In the genomic region with DNA sequence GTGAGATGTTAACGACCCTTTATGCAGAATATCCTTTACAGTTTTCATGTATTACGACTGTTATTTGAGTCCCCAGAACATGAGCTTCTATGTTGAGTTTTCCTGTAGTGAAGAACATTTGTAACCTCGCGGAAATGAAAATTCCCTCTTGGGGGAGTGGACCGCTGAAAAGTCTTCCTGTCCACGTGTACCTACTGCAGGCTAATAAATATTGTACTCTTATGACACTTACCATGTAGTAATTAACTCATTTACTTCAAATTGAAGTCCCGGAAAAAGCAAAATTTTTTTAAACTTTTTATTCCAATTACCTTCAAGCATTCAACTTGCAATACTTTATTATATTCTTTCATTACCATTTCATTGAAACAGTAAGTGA, we compare ENCODE assay signal across 8 cellular contexts. TPM values are rescaled to one million over a fixed set of nuclear protein-coding genes. Genes with fewer than 3 reads are reported as not detected.
DNase-seq lines count a peak whose midpoint lies in the region; ATAC-seq, FAIRE-seq and TF ChIP-seq lines count a peak whose summit lies in the region.

No MANE protein-coding gene starts in this region.

- no peaks in the 10 kb centered on the region for H3K9me3 ChIP-seq in body of pancreas

- no peak for TF ChIP-seq POLR2A in body of pancreas (IDR thresholded peaks at IDR 0.05)

- ATAC-seq in body of pancreas (no peak), HG02588 (IDR thresholded peaks at IDR 0.05; ENCODE audit: unreplicated experiment) (no peak)

- peaks cover 33% of the 10 kb centered on the region for H3K79me2 ChIP-seq in mesendoderm (ENCODE audit: control insufficient read depth, insufficient read depth, low read length)

- H3K79me1 ChIP-seq in mesendoderm (ENCODE audit: low read length), result peaks cover 9% of the 10 kb centered on the region

- no peak overlapping the region for H2AK5ac ChIP-seq in mesendoderm (ENCODE audit: low read length)

- DNase-seq in HFF-Myc (ENCODE audit: extremely low read depth, low read depth) (no peak), body of pancreas (no peak), mesendoderm (no peak), RCC 7860 (ENCODE audit: low spot score) (no peak), KG1 (lab: John Stamatoyannopoulos, UW) (no peak), D721Med (ENCODE audit: insufficient read length, low spot score) (no peak)

- no peak for TF ChIP-seq CTCF in 22Rv1 (IDR thresholded peaks at IDR 0.05)
- TF ChIP-seq CTCF in HFF-Myc (IDR thresholded peaks at IDR 0.05; ENCODE audit: low read depth, low read length, missing control alignments), result no peak
- no peak for TF ChIP-seq CTCF in body of pancreas (IDR thresholded peaks at IDR 0.05)
- no peak for TF ChIP-seq CTCF in D721Med (IDR thresholded peaks at IDR 0.05; ENCODE audit: insufficient read depth, missing control alignments)

- 2 to 3% methylated on average over 7 of the region's 7 CpGs for WGBS in body of pancreas, 2 donors
- 100% methylated on average over 1 of the region's 7 CpGs for WGBS in mesendoderm (ENCODE audit: extremely low coverage, insufficient coverage, low lambda C conversion rate)

- H2BK15ac ChIP-seq in mesendoderm (replicated peaks; ENCODE audit: low read depth), result no peak overlapping the region

- H3K4me3 ChIP-seq in HFF-Myc (replicated peaks; ENCODE audit: low read depth, low read length) (peak overlapping the region; percentile 71), body of pancreas (peak overlapping the region; percentile 77 to 90), mesendoderm (ENCODE audit: low read length) (peak overlapping the region; percentile 94)

- H4K5ac ChIP-seq in mesendoderm (ENCODE audit: low read length), result no peak overlapping the region

- H4K8ac ChIP-seq in mesendoderm (ENCODE audit: low read depth, low read length), result no peak overlapping the region

- FAIRE-seq in RCC 7860 (lab: Jason Lieb, UNC) (no peak), D721Med (lab: Jason Lieb, UNC) (no peak)

- no peak overlapping the region for H2BK120ac ChIP-seq in mesendoderm (ENCODE audit: low read depth, low read length)

- H3K27ac ChIP-seq in 22Rv1 (peak overlapping the region; percentile 66), body of pancreas (peak overlapping the region in 3 of 4 donors; percentile 51 to 82 (median 79)), mesendoderm (ENCODE audit: low read depth, low read length) (no peak overlapping the region)

- H3K4ac ChIP-seq in mesendoderm (ENCODE audit: low read depth, low read length), result no peak overlapping the region

- H3K56ac ChIP-seq in mesendoderm (ENCODE audit: low read length), result no peak overlapping the region

- peak overlapping the region; percentile 92 for H3K4me2 ChIP-seq in mesendoderm (ENCODE audit: low read length)

- H3K23ac ChIP-seq in mesendoderm (ENCODE audit: low read length), result no peak overlapping the region

- H3K36me3 ChIP-seq in body of pancreas (replicated peaks in 1 of 2; ENCODE audit: insufficient read depth in 1 of 2, low read depth in 2 of 2), result no peaks in the 10 kb centered on the region
- no peaks in the 10 kb centered on the region for H3K36me3 ChIP-seq in mesendoderm (ENCODE audit: control insufficient read depth, insufficient read depth, low read length)

- H3K4me1 ChIP-seq in body of pancreas (peaks cover 56% of the 10 kb centered on the region), mesendoderm (ENCODE audit: control insufficient read depth, low read depth, low read length) (no peaks in the 10 kb centered on the region)

- peak overlapping the region; percentile 88 for H3K9ac ChIP-seq in mesendoderm (ENCODE audit: low read length)

- H3K27me3 ChIP-seq in body of pancreas, result no peaks in the 10 kb centered on the region
- H3K27me3 ChIP-seq in mesendoderm (ENCODE audit: insufficient read depth, low read length, poor library complexity), result no peaks in the 10 kb centered on the region

- no peak overlapping the region for H3K18ac ChIP-seq in mesendoderm (ENCODE audit: low read length)

- H2BK5ac ChIP-seq in mesendoderm (ENCODE audit: low read length), result no peak overlapping the region

- intact Hi-C loops in body of pancreas (cut with DNase I), result no loop called here

RNA-seq across cellular contexts. Expression of a gene that starts 1.1 kb away (rescaled TPM):
- total RNA-seq in body of pancreas, result 10 to 100 TPM; 43.8 to 86.7 TPM
- 25.1 TPM for polyA plus RNA-seq in mesendoderm (2013, experiment 1 of 2)
- polyA plus RNA-seq in mesendoderm (2013, experiment 2 of 2), result 25.3 TPM

RNA-seq across cellular contexts. Expression of a gene that starts 1.1 kb away (rescaled TPM):
- total RNA-seq in body of pancreas, result 10 to 100 TPM; 10.5 to 14.0 TPM
- polyA plus RNA-seq in mesendoderm (2013, experiment 1 of 2), result 20.5 TPM
- 19.6 TPM for polyA plus RNA-seq in mesendoderm (2013, experiment 2 of 2)

RNA-seq across cellular contexts. Expression of a gene that starts 20.3 kb away (rescaled TPM):
- total RNA-seq in body of pancreas, result 1 to 10 TPM; 2.1 to 5.9 TPM
- 8.7 TPM for polyA plus RNA-seq in mesendoderm (2013, experiment 1 of 2)
- polyA plus RNA-seq in mesendoderm (2013, experiment 2 of 2), result 14.8 TPM
